Comparison of ENCODE assay signal across 22 cellular contexts in genomic region chr17:44266402-44267164, GRCh38. TPM values are rescaled to one million over a fixed set of nuclear protein-coding genes. Genes with fewer than 3 reads are reported as not detected.
A peak's percentile ranks its signal among the peaks of the same experiment; 100 is the strongest.
DNase-seq lines count a peak whose midpoint lies in the region; ATAC-seq and TF ChIP-seq lines count a peak whose summit lies in the region.
"Had no signal": no experiment of that assay in that cellular context is flagged by ENCODE, and none has a peak within 500 bp of the region (broad histone marks: within the 10 kb centered on the region; RNA-seq: fewer than 3 reads in every experiment).

No MANE protein-coding gene starts in this region.

- H3K4me1 ChIP-seq in OCI-LY3 (ENCODE audit: low read length) (no peaks in the 10 kb centered on the region), osteoblast (ENCODE audit: insufficient read depth, low read length) (no peaks in the 10 kb centered on the region)
- H3K4me1 ChIP-seq: tibial artery had no signal

- DNase-seq in DMS 273 (lab: John Stamatoyannopoulos, UW; ENCODE audit: unreplicated experiment), result peak; percentile 51
- no peak for DNase-seq in DMS 273 treated with DMSO at 0.1 percent for 48 hours (lab: John Stamatoyannopoulos, UW)
- no peak for DNase-seq in brain microvascular endothelial cell
- peak; percentile 51 for DNase-seq in osteoblast (ENCODE audit: insufficient read length, low spot score, missing footprints)
- DNase-seq in activated gamma-delta T cell treated with Interleukin-2 at 50 U/mL for 16 hours, result no peak
- DNase-seq: activated CD4-positive, CD25-positive, alpha-beta regulatory T cell; activated CD8-positive, alpha-beta memory T cell treated with anti-CD3 and anti-CD28 coated beads, Interleukin-2, amount 10 ng/mL, durations not matched to agents 7 days and 5 days; activated naive CD4-positive, alpha-beta T cell; DND-41; hypothalamus; IMR-90; NCI-H1417; NCI-H446 treated with DMSO at 0.1 percent for 48 hours; occipital lobe; stimulated activated CD4-positive, alpha-beta T cell treated with anti-CD3 and anti-CD28 coated beads, Interleukin-4, amount 100 ng/mL, for 24 hours; SW 1271; tibial artery had no signal

- H3K4me2 ChIP-seq in OCI-LY3 (ENCODE audit: low read length), result no peak overlapping the region
- no peak overlapping the region for H3K4me2 ChIP-seq in osteoblast (ENCODE audit: insufficient read depth, low read length)

- 0 out of 2 replicates have a peak, but pooled peaks have one; percentile 20 for TF ChIP-seq CTCF in OCI-LY3 (IDR thresholded peaks at IDR 0.05; ENCODE audit: low read depth, low read length)
- TF ChIP-seq CTCF in brain microvascular endothelial cell (IDR thresholded peaks at IDR 0.05; ENCODE audit: low read depth, low read length, missing control alignments), result peak; percentile 6
- TF ChIP-seq CTCF in osteoblast (IDR thresholded peaks at IDR 0.05; ENCODE audit: extremely low read depth, low read depth, low read length), result no peak

- in situ Hi-C loops in brain microvascular endothelial cell (cut with HindIII; ENCODE audit: low pct_ligation_motif_present, low sequenced_read_pairs), result no loop called here

- no peaks in the 10 kb centered on the region for H3K27me3 ChIP-seq in OCI-LY3 (ENCODE audit: low read depth, low read length)
- no peaks in the 10 kb centered on the region for H3K27me3 ChIP-seq in brain microvascular endothelial cell (replicated peaks)
- H3K27me3 ChIP-seq in osteoblast (ENCODE audit: insufficient read depth, low read length), result peaks cover 4% of the 10 kb centered on the region

- H4K20me1 ChIP-seq in OCI-LY3 (ENCODE audit: insufficient read depth, low read length), result no peaks in the 10 kb centered on the region
- H4K20me1 ChIP-seq in osteoblast (ENCODE audit: insufficient read depth, low read length), result no peaks in the 10 kb centered on the region

- H3K9me3 ChIP-seq in OCI-LY3 (ENCODE audit: insufficient read depth, low read length), result no peaks in the 10 kb centered on the region
- H3K9me3 ChIP-seq in osteoblast (ENCODE audit: low read depth, low read length), result no peaks in the 10 kb centered on the region
- H3K9me3 ChIP-seq: tibial artery had no signal

- no peak overlapping the region for H3K27ac ChIP-seq in OCI-LY3 (ENCODE audit: low read length)
- no peak overlapping the region for H3K27ac ChIP-seq in brain microvascular endothelial cell
- no peak overlapping the region for H3K27ac ChIP-seq in osteoblast (ENCODE audit: low read depth, low read length)
- H3K27ac ChIP-seq: 22Rv1, tibial artery had no signal

- no peak overlapping the region for H2AFZ ChIP-seq in OCI-LY3 (ENCODE audit: low read depth, low read length)
- no peak overlapping the region for H2AFZ ChIP-seq in osteoblast (ENCODE audit: low read length)

- no peaks in the 10 kb centered on the region for H3K36me3 ChIP-seq in OCI-LY3 (replicated peaks; ENCODE audit: low read depth, low read length)
- no peaks in the 10 kb centered on the region for H3K36me3 ChIP-seq in brain microvascular endothelial cell (replicated peaks)
- no peaks in the 10 kb centered on the region for H3K36me3 ChIP-seq in osteoblast (ENCODE audit: insufficient read depth, low read length)
- H3K36me3 ChIP-seq: tibial artery had no signal

- H3K4me3 ChIP-seq in OCI-LY3 (ENCODE audit: low read length) (no peak overlapping the region), brain microvascular endothelial cell (ENCODE audit: low read depth, low read length) (no peak overlapping the region), osteoblast (ENCODE audit: insufficient read depth, low read length) (no peak overlapping the region)
- H3K4me3 ChIP-seq: tibial artery had no signal

- no peak overlapping the region for H3K9ac ChIP-seq in OCI-LY3 (ENCODE audit: low read length)

- no peak for ATAC-seq in GM21423 (IDR thresholded peaks at IDR 0.05; ENCODE audit: unreplicated experiment)
- no peak for ATAC-seq in esophagus mucosa
- ATAC-seq: activated CD8-positive, alpha-beta memory T cell treated with anti-CD3 and anti-CD28 coated beads, Interleukin-2, amount 10 ng/mL, durations not matched to agents 7 days and 5 days had no signal

- no peaks in the 10 kb centered on the region for H3K79me2 ChIP-seq in OCI-LY3 (ENCODE audit: low read length)
- H3K79me2 ChIP-seq in osteoblast (ENCODE audit: insufficient read depth, low read length), result no peaks in the 10 kb centered on the region

RNA-seq across cellular contexts. Expression of gene SLC4A1, which starts 1.4 kb away (rescaled TPM):
- under 0.01 TPM in 1 of 2 replicates, not detected in the other for total RNA-seq in osteoblast
- not detected for total RNA-seq in esophagus mucosa
- total RNA-seq: activated CD8-positive, alpha-beta memory T cell treated with anti-CD3 and anti-CD28 coated beads, Interleukin-2, amount 10 ng/mL, durations not matched to agents 7 days and 5 days; fibroblast of lung; IMR-90 had no signal

RNA-seq across cellular contexts. Expression of gene RUNDC3A, which starts 41.8 kb away (rescaled TPM):
- total RNA-seq in osteoblast (under 0.01 TPM in 1 of 2 replicates, not detected in the other), esophagus mucosa (6.0 TPM)
- total RNA-seq: fibroblast of lung had no signal

RNA-seq across cellular contexts. Expression of gene UBTF, which starts 47.1 kb away (rescaled TPM):
- total RNA-seq in osteoblast (49.6 and 51.3 TPM in 2 replicates), esophagus mucosa (60.7 TPM)

RNA-seq across cellular contexts. Expression of gene SLC25A39, which starts 58.0 kb away (rescaled TPM):
- total RNA-seq in osteoblast (60.1 and 60.7 TPM in 2 replicates), esophagus mucosa (126 TPM)

Comparison
In these comparisons a context has a peak if more than half of its experiments do, and no peak if none do; other contexts are left out.
1. DNase-seq: peak in DMS 273 (single experiment) and osteoblast (single experiment); none in DMS 273 treated with DMSO at 0.1 percent for 48 hours (single experiment), brain microvascular endothelial cell (single experiment) and activated gamma-delta T cell treated with Interleukin-2 at 50 U/mL for 16 hours (single experiment).